ENCODE assay signal across 17 cellular contexts in genomic region chr15:40917585-40917984, GRCh38. TPM values are rescaled to one million over a fixed set of nuclear protein-coding genes. Genes with fewer than 3 reads are reported as not detected.
"Had no signal": no experiment of that assay in that cellular context is flagged by ENCODE, and none has a peak within 500 bp of the region (broad histone marks: within the 10 kb centered on the region; RNA-seq: fewer than 3 reads in every experiment).

No MANE protein-coding gene starts in this region.

- H3K9me3 Mint-ChIP-seq: activated CD8-positive, alpha-beta T cell treated with anti-CD3 and anti-CD28 coated beads for 36 hours; activated naive CD8-positive, alpha-beta T cell treated with anti-CD3 and anti-CD28 coated beads, Interleukin-2, amount 10 ng/mL, durations not matched to agents 7 days and 5 days; activated T-cell treated with anti-CD3 and anti-CD28 coated beads, Interleukin-2, amount 50 U/mL, for 72 hours had no signal

- H3K36me3 ChIP-seq: breast epithelium, WERI-Rb-1 had no signal

- H3K4me3 ChIP-seq: hepatocyte had no signal

- ATAC-seq: activated CD8-positive, alpha-beta T cell treated with anti-CD3 and anti-CD28 coated beads for 36 hours; activated T-cell treated with anti-CD3 and anti-CD28 coated beads, Interleukin-2, amount 50 U/mL, for 72 hours; naive thymus-derived CD4-positive, alpha-beta T cell had no signal

- H3K27me3 ChIP-seq: breast epithelium, hepatocyte had no signal

- H3K27ac Mint-ChIP-seq: activated CD8-positive, alpha-beta T cell treated with anti-CD3 and anti-CD28 coated beads for 36 hours; activated naive CD8-positive, alpha-beta T cell treated with anti-CD3 and anti-CD28 coated beads, Interleukin-2, amount 10 ng/mL, durations not matched to agents 7 days and 5 days; activated T-cell treated with anti-CD3 and anti-CD28 coated beads, Interleukin-2, amount 50 U/mL, for 72 hours; naive thymus-derived CD4-positive, alpha-beta T cell had no signal

- H3K27ac ChIP-seq: hepatocyte, WERI-Rb-1 had no signal

- H3K4me2 ChIP-seq: hepatocyte had no signal

- H3K79me2 ChIP-seq: hepatocyte had no signal

- H3K4me3 Mint-ChIP-seq: activated CD8-positive, alpha-beta T cell treated with anti-CD3 and anti-CD28 coated beads for 36 hours; activated naive CD8-positive, alpha-beta T cell treated with anti-CD3 and anti-CD28 coated beads, Interleukin-2, amount 10 ng/mL, durations not matched to agents 7 days and 5 days; activated T-cell treated with anti-CD3 and anti-CD28 coated beads, Interleukin-2, amount 50 U/mL, for 72 hours; naive thymus-derived CD4-positive, alpha-beta T cell had no signal

- H3K4me1 ChIP-seq: breast epithelium had no signal

- H3K36me3 Mint-ChIP-seq: activated naive CD8-positive, alpha-beta T cell treated with anti-CD3 and anti-CD28 coated beads, Interleukin-2, amount 10 ng/mL, durations not matched to agents 7 days and 5 days; naive thymus-derived CD4-positive, alpha-beta T cell had no signal

- H3K9me3 ChIP-seq: breast epithelium had no signal

- DNase-seq: activated CD4-positive, alpha-beta T cell treated with anti-CD3 and anti-CD28 coated beads for 4 hours; activated CD8-positive, alpha-beta memory T cell treated with anti-CD3 and anti-CD28 coated beads, Interleukin-2, amount 50 U/mL, for 4 hours; activated CD8-positive, alpha-beta T cell treated with anti-CD3 and anti-CD28 coated beads for 36 hours; activated naive CD8-positive, alpha-beta T cell treated with anti-CD3 and anti-CD28 coated beads, Interleukin-2, amount 10 ng/mL, durations not matched to agents 7 days and 5 days; activated T-cell treated with anti-CD3 and anti-CD28 coated beads, Interleukin-2, amount 50 U/mL, for 72 hours; anterior cingulate cortex; naive thymus-derived CD4-positive, alpha-beta T cell; stimulated activated CD4-positive, alpha-beta T cell treated with anti-CD3 and anti-CD28 coated beads, Interleukin-2, amount 100 ng/mL, for 24 hours; stimulated activated naive CD4-positive, alpha-beta T cell treated with Interleukin-2 at 50 U/mL for 16 hours; T1000; WERI-Rb-1 had no signal

- H3K27me3 Mint-ChIP-seq: activated CD8-positive, alpha-beta T cell treated with anti-CD3 and anti-CD28 coated beads for 36 hours had no signal

- H3K4me1 Mint-ChIP-seq: naive thymus-derived CD4-positive, alpha-beta T cell had no signal

- H2AFZ ChIP-seq: hepatocyte had no signal

RNA-seq across cellular contexts. Expression of gene DLL4, which starts 11.6 kb away (rescaled TPM):
- total RNA-seq: activated CD8-positive, alpha-beta T cell treated with anti-CD3 and anti-CD28 coated beads for 36 hours; mononuclear cell; naive thymus-derived CD4-positive, alpha-beta T cell had no signal
- polyA plus RNA-seq: hepatocyte; naive thymus-derived CD4-positive, alpha-beta T cell had no signal

RNA-seq across cellular contexts. Expression of gene RHOV, which starts 43.6 kb away (rescaled TPM):
- total RNA-seq: activated naive CD8-positive, alpha-beta T cell treated with anti-CD3 and anti-CD28 coated beads, Interleukin-2, amount 10 ng/mL, durations not matched to agents 7 days and 5 days; fibroblast of lung; lung microvascular endothelial cell; mononuclear cell; right cardiac atrium had no signal
- polyA plus RNA-seq: fibroblast of lung; naive thymus-derived CD4-positive, alpha-beta T cell; right cardiac atrium had no signal
